ENCODE assay signal across 11 cellular contexts in genomic region chr3:9111349-9112265, GRCh38.
DNase-seq lines count a peak whose midpoint lies in the region; ATAC-seq and TF ChIP-seq lines count a peak whose summit lies in the region.
"Had no signal": no experiment of that assay in that cellular context is flagged by ENCODE, and none has a peak within 500 bp of the region (broad histone marks: within the 10 kb centered on the region; RNA-seq: fewer than 3 reads in every experiment).

No MANE protein-coding gene starts in this region.

- H3K9me3 ChIP-seq in PC-3 (ENCODE audit: low read length) = no peaks in the 10 kb centered on the region
- H3K9me3 ChIP-seq in cardiac muscle cell (ENCODE audit: low read depth) = no peaks in the 10 kb centered on the region
- no peaks in the 10 kb centered on the region for H3K9me3 ChIP-seq in esophagus squamous epithelium

- H2AFZ ChIP-seq in PC-3 (ENCODE audit: low read length) = no peak overlapping the region

- intact Hi-C loops in PC-3 (cut with micrococcal nuclease) (no loop called here), posterior vena cava (cut with DNase I) (no loop called here), esophagus squamous epithelium (cut with DNase I) (no loop called here)

- DNase-seq in GM06990 (ENCODE audit: extremely low read depth, insufficient read length) (no peak), PC-3 (no peak), cardiac muscle cell (ENCODE audit: low read depth in 1 of 2, low spot score in 1 of 2) (peak in 1 of 2 donors; percentile 34), posterior vena cava (ENCODE audit: low spot score) (peak; percentile 89), activated T-cell treated with anti-CD3 and anti-CD28 coated beads for 4 hours (no peak), esophagus squamous epithelium (lab: John Stamatoyannopoulos, UW) (no peak), DMS 273 (lab: John Stamatoyannopoulos, UW; ENCODE audit: unreplicated experiment) (no peak)
- DNase-seq in activated naive CD4-positive, alpha-beta T cell (lab: John Stamatoyannopoulos, UW) = no peak
- DNase-seq: activated effector memory CD4-positive, alpha-beta T cell treated with Interleukin-2 at 50 U/mL for 16 hours; HCEC 1CT had no signal

- H3K27me3 ChIP-seq in GM06990 (replicated peaks; ENCODE audit: control insufficient read depth, insufficient read depth, low read length) (no peaks in the 10 kb centered on the region), PC-3 (ENCODE audit: low read length) (no peaks in the 10 kb centered on the region), cardiac muscle cell (peaks cover 3% of the 10 kb centered on the region), esophagus squamous epithelium (no peaks in the 10 kb centered on the region)

- no peak for TF ChIP-seq POLR2A in esophagus squamous epithelium (IDR thresholded peaks at IDR 0.05)

- no peak for ATAC-seq in PC-3

- H3K36me3 ChIP-seq in GM06990 (ENCODE audit: control insufficient read depth, insufficient read depth, low read length) (no peaks in the 10 kb centered on the region), PC-3 (ENCODE audit: low read depth, low read length) (no peaks in the 10 kb centered on the region), cardiac muscle cell (no peaks in the 10 kb centered on the region), esophagus squamous epithelium (peaks cover 0 to 14% (median 0%) of the 10 kb centered on the region in 3 donors)

- BruUV-seq in PC-3 (replicated peaks; lab: Mats Ljungman, UMichigan) = no TSS peak

- no peaks in the 10 kb centered on the region for H3F3A ChIP-seq in PC-3 (ENCODE audit: low read length, unreplicated experiment)

- peak; percentile 14 for TF ChIP-seq CTCF in GM06990 (IDR thresholded peaks at IDR 0.05; ENCODE audit: insufficient read depth, low read length, poor library complexity, severe bottlenecking)
- TF ChIP-seq CTCF in PC-3 (conservative IDR thresholded peaks at IDR 0.05; ENCODE audit: low read depth, low read length) = peak; percentile 39
- peak; percentile 19 for TF ChIP-seq CTCF in cardiac muscle cell (IDR thresholded peaks at IDR 0.05; ENCODE audit: low read depth, low read length)
- TF ChIP-seq CTCF in esophagus squamous epithelium (IDR thresholded peaks at IDR 0.05) = peak in 1 of 6 experiments; percentile 5

- CTCF ChIA-PET in PC-3 (lab: Charles Lee) = interaction anchor here (0.6 kb wide), 1 partner anchor 760 kb away, joined by 13 read pairs; no protein-coding TSS in a partner anchor

- no peak overlapping the region for H3K9ac ChIP-seq in PC-3 (ENCODE audit: low read length)
- H3K9ac ChIP-seq: KMS-11 had no signal

- no peaks in the 10 kb centered on the region for H3K9me2 ChIP-seq in PC-3 (replicated peaks; ENCODE audit: low read length)

- H3K4me1 ChIP-seq in PC-3 (ENCODE audit: insufficient read depth, low read length) = no peaks in the 10 kb centered on the region
- H3K4me1 ChIP-seq in cardiac muscle cell (ENCODE audit: low read depth) = peaks cover 9% of the 10 kb centered on the region
- peaks cover 0 to 9% (median 0%) of the 10 kb centered on the region in 3 donors for H3K4me1 ChIP-seq in esophagus squamous epithelium

- H3K27ac ChIP-seq in PC-3 (ENCODE audit: low read length) = no peak overlapping the region
- H3K27ac ChIP-seq in cardiac muscle cell = no peak overlapping the region
- H3K27ac ChIP-seq in esophagus squamous epithelium = no peak overlapping the region
- H3K27ac ChIP-seq: KMS-11 had no signal

- 74 to 78% methylated on average over 13 to 17 of the region's 17 CpGs for WGBS in esophagus squamous epithelium, 2 donors

- no peak overlapping the region for H3K4me3 ChIP-seq in GM06990 (replicated peaks; ENCODE audit: low read depth, low read length)
- H3K4me3 ChIP-seq in PC-3 (ENCODE audit: low read length) = no peak overlapping the region
- no peak overlapping the region for H3K4me3 ChIP-seq in cardiac muscle cell
- no peak overlapping the region for H3K4me3 ChIP-seq in esophagus squamous epithelium

- H3K79me2 ChIP-seq in PC-3 (ENCODE audit: low read length) = no peaks in the 10 kb centered on the region

- POLR2A ChIA-PET in PC-3 (lab: Charles Lee; ENCODE audit: unreplicated experiment) = no interaction called here

- no peak overlapping the region for H3K4me2 ChIP-seq in PC-3 (ENCODE audit: low read length)
- H3K4me2 ChIP-seq: KMS-11 had no signal

- no peaks in the 10 kb centered on the region for H4K20me1 ChIP-seq in PC-3 (ENCODE audit: low read length)
